In genomic region chr2:24456610-24457556, GRCh38 we compare ENCODE assay signal across 8 cellular contexts. TPM values are rescaled to one million over a fixed set of nuclear protein-coding genes. Genes with fewer than 3 reads are reported as not detected.
DNase-seq lines count a peak whose midpoint lies in the region; ATAC-seq and TF ChIP-seq lines count a peak whose summit lies in the region.

No MANE protein-coding gene starts in this region.

- H3K27me3 ChIP-seq in ascending aorta, result no peaks in the 10 kb centered on the region
- H3K27me3 ChIP-seq in kidney epithelial cell (ENCODE audit: control insufficient read depth, insufficient read depth, low read length), result no peaks in the 10 kb centered on the region
- no peaks in the 10 kb centered on the region for H3K27me3 ChIP-seq in thyroid gland

- peaks cover 3 to 6% of the 10 kb centered on the region in 2 donors for H3K4me1 ChIP-seq in ascending aorta
- no peaks in the 10 kb centered on the region for H3K4me1 ChIP-seq in thyroid gland

- H3K27ac ChIP-seq in ascending aorta, result no peak overlapping the region
- no peak overlapping the region for H3K27ac ChIP-seq in thyroid gland

- H3K9me3 ChIP-seq in ascending aorta (no peaks in the 10 kb centered on the region), thyroid gland (no peaks in the 10 kb centered on the region)

- H3K27ac Mint-ChIP-seq in WTC11 (no peak overlapping the region), T-cell (no peak overlapping the region)

- TF ChIP-seq CTCF in ascending aorta (IDR thresholded peaks at IDR 0.05) (no peak), kidney epithelial cell (IDR thresholded peaks at IDR 0.05; ENCODE audit: insufficient read depth, low read length, poor library complexity, severe bottlenecking) (no peak), thyroid gland (IDR thresholded peaks at IDR 0.05) (no peak), WTC11 (IDR thresholded peaks at IDR 0.05) (no peak)

- peak; percentile 5 to 6 for DNase-seq in activated CD4-positive, alpha-beta T cell treated with anti-CD3 and anti-CD28 coated beads for 24 hours (ENCODE audit: low read depth in 2 of 2)
- no peak for DNase-seq in activated CD4-positive, alpha-beta T cell treated with anti-CD3 and anti-CD28 coated beads for 4 hours
- DNase-seq in ascending aorta (ENCODE audit: low spot score in 2 of 2) (peak; percentile 30 to 81), kidney epithelial cell (ENCODE audit: low read depth) (peak; percentile 61), thyroid gland (peak; percentile 13 to 24), WTC11 (ENCODE audit: low spot score) (no peak), T-cell (no peak)

- WGBS in thyroid gland, 2 donors, result 64 to 75% methylated on average over 8 of the region's 8 CpGs

- ATAC-seq in WTC11 (no peak), T-cell (replicated peaks in 1 of 4) (no peak), GM18502 (IDR thresholded peaks at IDR 0.05; ENCODE audit: poor library complexity, unreplicated experiment) (no peak)

- H3K4me3 Mint-ChIP-seq in WTC11 (no peak overlapping the region), T-cell (no peak overlapping the region)

- no peak for TF ChIP-seq POLR2A in thyroid gland (IDR thresholded peaks at IDR 0.05)

- H3K4me3 ChIP-seq in ascending aorta (no peak overlapping the region), kidney epithelial cell (ENCODE audit: low read depth, low read length) (no peak overlapping the region), thyroid gland (replicated peaks in 1 of 3) (no peak overlapping the region)

- H3K9me3 Mint-ChIP-seq in WTC11 (no peaks in the 10 kb centered on the region), T-cell (no peaks in the 10 kb centered on the region)

- intact Hi-C loops in ascending aorta (cut with DNase I) (no loop called here), thyroid gland (cut with DNase I) (no loop called here)

- H3K27me3 Mint-ChIP-seq in WTC11 (ENCODE audit: low read depth) (peaks cover 5% of the 10 kb centered on the region; the same call in 1 of the 2 replicates), T-cell (peaks cover 0 to 5% of the 10 kb centered on the region in 2 donors)

- H3K4me1 Mint-ChIP-seq in WTC11 (peaks cover 10% of the 10 kb centered on the region), T-cell (no peaks in the 10 kb centered on the region)

- H3K36me3 Mint-ChIP-seq in WTC11 (no peaks in the 10 kb centered on the region), T-cell (no peaks in the 10 kb centered on the region)

- H3K36me3 ChIP-seq in ascending aorta, result no peaks in the 10 kb centered on the region
- no peaks in the 10 kb centered on the region for H3K36me3 ChIP-seq in kidney epithelial cell (ENCODE audit: control insufficient read depth, insufficient read depth, low read length)
- no peaks in the 10 kb centered on the region for H3K36me3 ChIP-seq in thyroid gland

- POLR2A ChIA-PET in WTC11 (lab: Charles Lee) (no interaction called here), T-cell (lab: Charles Lee) (no interaction called here)

- CTCF ChIA-PET in WTC11 (lab: Charles Lee) (interaction anchor here (0.9 kb wide), 1 partner anchor 38 kb away, joined by 3 read pairs; no protein-coding TSS in a partner anchor), T-cell (lab: Charles Lee) (no interaction called here)

TF ChIP-seq in WTC11, 78 proteins besides CTCF, POLR2A, EP300 and RAD21:
- TF ChIP-seq PRDM15 (CRISPR knock-in tag; IDR thresholded peaks at IDR 0.05), result no peak
- TF ChIP-seq HMGXB4 (CRISPR knock-in tag; IDR thresholded peaks at IDR 0.05), result no peak
- no peak for TF ChIP-seq IRF2 (CRISPR knock-in tag; IDR thresholded peaks at IDR 0.05; ENCODE audit: borderline replicate concordance, low read depth)
- no peak for TF ChIP-seq ZNF425 (CRISPR knock-in tag; conservative IDR thresholded peaks at IDR 0.05)

RNA-seq across cellular contexts. Expression of gene NCOA1, which starts 34.2 kb away (rescaled TPM):
- total RNA-seq in ascending aorta (19.3 TPM), kidney epithelial cell (13.1 and 13.3 TPM in 2 replicates), thyroid gland (10 to 100 TPM; 29.9 to 51.9 (median 40.1) TPM), WTC11 (2021) (11.3 to 16.9 TPM (median 14.2 TPM) in 3 replicates), T-cell (10 to 100 TPM; 34.7 to 55.5 (median 37.6) TPM)

Comparison
In these comparisons a context has a peak if more than half of its experiments do, and no peak if none do; other contexts are left out.
1. DNase-seq: peak in activated CD4-positive, alpha-beta T cell treated with anti-CD3 and anti-CD28 coated beads for 24 hours (2 of 2), ascending aorta (2 of 2), kidney epithelial cell (single experiment) and thyroid gland (2 of 2); none in activated CD4-positive, alpha-beta T cell treated with anti-CD3 and anti-CD28 coated beads for 4 hours (0 of 2), WTC11 (single experiment) and T-cell (0 of 34).